20 cellular contexts compared by ENCODE assay signal in genomic region chr1:226371866-226372490, GRCh38. TPM values are rescaled to one million over a fixed set of nuclear protein-coding genes. Genes with fewer than 3 reads are reported as not detected.
A peak's percentile ranks its signal among the peaks of the same experiment; 100 is the strongest.
DNase-seq lines count a peak whose midpoint lies in the region; ATAC-seq and TF ChIP-seq lines count a peak whose summit lies in the region.
"Had no signal": no experiment of that assay in that cellular context is flagged by ENCODE, and none has a peak within 500 bp of the region (broad histone marks: within the 10 kb centered on the region; RNA-seq: fewer than 3 reads in every experiment).

No MANE protein-coding gene starts in this region.

- no peak for TF ChIP-seq CTCF in OCI-LY1 (IDR thresholded peaks at IDR 0.05; ENCODE audit: low read length)
- TF ChIP-seq CTCF in tibial nerve (IDR thresholded peaks at IDR 0.05): no peak

- H3K27ac Mint-ChIP-seq in activated T-cell treated with anti-CD3 and anti-CD28 coated beads, Interleukin-2, amount 50 U/mL, for 24 hours: no peak overlapping the region
- H3K27ac Mint-ChIP-seq in naive B cell: peak overlapping the region in 5 of 6 donors; percentile 36 to 94 (median 86)

- H3K4me3 ChIP-seq in OCI-LY1 (ENCODE audit: low read depth, low read length, poor library complexity, severe bottlenecking) (no peak overlapping the region), tibial nerve (no peak overlapping the region)
- H3K4me3 ChIP-seq: GM23248 had no signal

- no peaks in the 10 kb centered on the region for H3K27me3 Mint-ChIP-seq in activated T-cell treated with anti-CD3 and anti-CD28 coated beads, Interleukin-2, amount 50 U/mL, for 24 hours
- H3K27me3 Mint-ChIP-seq in naive B cell: no peaks in the 10 kb centered on the region
- H3K27me3 Mint-ChIP-seq: CD4-positive, alpha-beta memory T cell had no signal

- peaks cover 99% of the 10 kb centered on the region for H3K36me3 ChIP-seq in OCI-LY1 (ENCODE audit: insufficient read depth, low read length)
- H3K36me3 ChIP-seq in tibial nerve: peaks cover 11 to 100% (median 22%) of the 10 kb centered on the region in 3 donors

- peak overlapping the region; percentile 52; the same call in 1 of the 2 replicates for H3K4me2 ChIP-seq in OCI-LY1 (ENCODE audit: low read length)

- no peak overlapping the region for H3K4me3 Mint-ChIP-seq in activated T-cell treated with anti-CD3 and anti-CD28 coated beads, Interleukin-2, amount 50 U/mL, for 24 hours
- H3K4me3 Mint-ChIP-seq in naive B cell: peak overlapping the region in 2 of 8 donors; percentile 6 to 77
- H3K4me3 Mint-ChIP-seq: CD4-positive, alpha-beta memory T cell had no signal

- H3K9me2 ChIP-seq in OCI-LY1 (ENCODE audit: low read depth, low read length): no peaks in the 10 kb centered on the region

- no peaks in the 10 kb centered on the region for H4K20me1 ChIP-seq in OCI-LY1 (ENCODE audit: insufficient read depth, low read length)

- no peaks in the 10 kb centered on the region for H3K9me3 ChIP-seq in OCI-LY1 (ENCODE audit: low read length)
- no peaks in the 10 kb centered on the region for H3K9me3 ChIP-seq in tibial nerve
- H3K9me3 ChIP-seq: BE2C had no signal

- peak overlapping the region; percentile 84 for H3K27ac ChIP-seq in OCI-LY1 (ENCODE audit: low read depth, low read length, poor library complexity, severe bottlenecking)
- H3K27ac ChIP-seq in tibial nerve: no peak overlapping the region
- H3K27ac ChIP-seq: GM23248 had no signal

- DNase-seq in activated T-cell treated with anti-CD3 and anti-CD28 coated beads, Interleukin-2, amount 50 U/mL, for 24 hours: peak; percentile 18
- DNase-seq in activated T-cell treated with anti-CD3 and anti-CD28 coated beads for 4 hours (no peak), cardiac septum (ENCODE audit: low spot score) (peak; percentile 70), naive B cell (no peak), tibial nerve (ENCODE audit: low spot score in 2 of 2) (no peak), HCEC 1CT (no peak)
- DNase-seq: 8988T; BE2C; CD4-positive, alpha-beta memory T cell; DMS153; GF-D8; GM23248; KG1; NCI-H1048; NCI-H2029; NCI-H345; NCI-H524 treated with DMSO at 0.1 percent for 48 hours had no signal

- 88 to 95% methylated on average over 11 of the region's 11 CpGs for WGBS in tibial nerve, 2 donors

- no peak for TF ChIP-seq POLR2A in tibial nerve (IDR thresholded peaks at IDR 0.05)

- ATAC-seq in naive B cell (ENCODE audit: low read depth in 2 of 2) (no peak), GM21529 (IDR thresholded peaks at IDR 0.05; ENCODE audit: unreplicated experiment) (no peak)
- ATAC-seq: HCT116 had no signal

- peaks cover 43% of the 10 kb centered on the region for H3K4me1 ChIP-seq in OCI-LY1 (ENCODE audit: insufficient read depth, low read length, severe bottlenecking)
- H3K4me1 ChIP-seq in tibial nerve: no peaks in the 10 kb centered on the region
- H3K4me1 ChIP-seq: BE2C had no signal

- H3K36me3 Mint-ChIP-seq in activated T-cell treated with anti-CD3 and anti-CD28 coated beads, Interleukin-2, amount 50 U/mL, for 24 hours (ENCODE audit: low read depth): peaks cover 100% of the 10 kb centered on the region
- peaks cover 23 to 31% of the 10 kb centered on the region in 2 donors for H3K36me3 Mint-ChIP-seq in naive B cell

- H3K9me3 Mint-ChIP-seq in activated T-cell treated with anti-CD3 and anti-CD28 coated beads, Interleukin-2, amount 50 U/mL, for 24 hours: no peaks in the 10 kb centered on the region
- no peaks in the 10 kb centered on the region for H3K9me3 Mint-ChIP-seq in naive B cell

- H3K9ac ChIP-seq in OCI-LY1 (ENCODE audit: low read length): no peak overlapping the region; the same call in 1 of the 2 replicates
- H3K9ac ChIP-seq: GM23248 had no signal

- H3K27me3 ChIP-seq in OCI-LY1 (ENCODE audit: insufficient read depth, low read length) (no peaks in the 10 kb centered on the region), tibial nerve (no peaks in the 10 kb centered on the region)
- H3K27me3 ChIP-seq: BE2C had no signal

- H3K4me1 Mint-ChIP-seq in activated T-cell treated with anti-CD3 and anti-CD28 coated beads, Interleukin-2, amount 50 U/mL, for 24 hours (ENCODE audit: low read depth): no peaks in the 10 kb centered on the region
- H3K4me1 Mint-ChIP-seq in naive B cell: peaks cover 47 to 60% (median 53%) of the 10 kb centered on the region in 3 donors
- H3K4me1 Mint-ChIP-seq: CD4-positive, alpha-beta memory T cell had no signal

- intact Hi-C loops in cardiac septum (cut with DNase I): no loop called here

- H3K79me2 ChIP-seq in OCI-LY1 (ENCODE audit: insufficient read depth, low read length): no peaks in the 10 kb centered on the region

- H3F3A ChIP-seq in OCI-LY1 (ENCODE audit: insufficient read depth, low read length): no peaks in the 10 kb centered on the region

- TF ChIP-seq EP300 in tibial nerve (IDR thresholded peaks at IDR 0.05): no peak

- no peak overlapping the region for H2AFZ ChIP-seq in OCI-LY1 (ENCODE audit: low read length)
- H2AFZ ChIP-seq: GM23248 had no signal

RNA-seq across cellular contexts. Expression of gene PARP1, which starts 35.9 kb away (rescaled TPM):
- total RNA-seq in cardiac septum (87.1 TPM), tibial nerve (100 to 1,000 TPM in 2 of 4 donors, 10 to 100 TPM in 2; 91.5 to 117 (median 99.5) TPM)
- polyA plus RNA-seq in naive B cell (ENCODE audit: low read depth in 6 of 6): 100 to 1,000 TPM; 156 to 250 (median 234) TPM

Comparison
In these comparisons a context has a peak if more than half of its experiments do, and no peak if none do; other contexts are left out.
1. DNase-seq: peak in activated T-cell treated with anti-CD3 and anti-CD28 coated beads, Interleukin-2, amount 50 U/mL, for 24 hours (single experiment) and cardiac septum (single experiment); none in activated T-cell treated with anti-CD3 and anti-CD28 coated beads for 4 hours (single experiment), naive B cell (single experiment), tibial nerve (0 of 2) and HCEC 1CT (single experiment).